Comparison of ENCODE assay signal across 8 cellular contexts in genomic region chr6:150600003-150600301, GRCh38. TPM values are rescaled to one million over a fixed set of nuclear protein-coding genes. Genes with fewer than 3 reads are reported as not detected.
A peak's percentile ranks its signal among the peaks of the same experiment; 100 is the strongest.
DNase-seq lines count a peak whose midpoint lies in the region; ATAC-seq and TF ChIP-seq lines count a peak whose summit lies in the region.

No MANE protein-coding gene starts in this region.

- no peaks in the 10 kb centered on the region for H3K36me3 ChIP-seq in RWPE2 (ENCODE audit: low read depth)
- H3K36me3 ChIP-seq in hepatocyte (replicated peaks; ENCODE audit: insufficient read depth, low read depth): no peaks in the 10 kb centered on the region
- H3K36me3 ChIP-seq in suprapubic skin: no peaks in the 10 kb centered on the region

- H3K4me3 ChIP-seq in RWPE2 (ENCODE audit: severe bottlenecking) (peak overlapping the region; percentile 44), hepatocyte (peak overlapping the region; percentile 48), suprapubic skin (peak overlapping the region; percentile 56)

- WGBS in hepatocyte (ENCODE audit: low lambda C conversion rate, missing lambda C conversion rate): no CpG with 5 or more reads among the region's 39 CpGs
- WGBS in suprapubic skin: no CpG with 5 or more reads among the region's 39 CpGs

- H4K20me1 ChIP-seq in hepatocyte (ENCODE audit: insufficient read depth, poor library complexity, severe bottlenecking): no peaks in the 10 kb centered on the region

- H3K27me3 ChIP-seq in RWPE2 (ENCODE audit: insufficient read depth, poor library complexity, severe bottlenecking) (no peaks in the 10 kb centered on the region), hepatocyte (peaks cover 11% of the 10 kb centered on the region), suprapubic skin (peaks cover 6% of the 10 kb centered on the region)

- TF ChIP-seq POLR2A in suprapubic skin (IDR thresholded peaks at IDR 0.05): no peak

- ATAC-seq in GM21723 (IDR thresholded peaks at IDR 0.05; ENCODE audit: unreplicated experiment) (peak; percentile 37), RWPE2 (ENCODE audit: low read depth) (no peak)

- peaks cover 29% of the 10 kb centered on the region for H3K79me2 ChIP-seq in hepatocyte

- H3K9me2 ChIP-seq in hepatocyte (replicated peaks; ENCODE audit: insufficient read depth): no peaks in the 10 kb centered on the region

- TF ChIP-seq EP300 in suprapubic skin (IDR thresholded peaks at IDR 0.05): no peak

- H3K4me1 ChIP-seq in RWPE2 (ENCODE audit: insufficient read depth, poor library complexity, severe bottlenecking) (no peaks in the 10 kb centered on the region), hepatocyte (ENCODE audit: insufficient read depth) (no peaks in the 10 kb centered on the region), suprapubic skin (peaks cover 19% of the 10 kb centered on the region)

- no peaks in the 10 kb centered on the region for H3K9me3 ChIP-seq in RWPE2 (ENCODE audit: severe bottlenecking)
- no peaks in the 10 kb centered on the region for H3K9me3 ChIP-seq in hepatocyte (ENCODE audit: low read depth)
- H3K9me3 ChIP-seq in suprapubic skin: no peaks in the 10 kb centered on the region

- H3K27ac ChIP-seq in RWPE2 (ENCODE audit: poor library complexity, severe bottlenecking) (no peak overlapping the region), hepatocyte (peak overlapping the region; percentile 74), suprapubic skin (peak overlapping the region; percentile 68)

- peak overlapping the region; percentile 75 for H2AFZ ChIP-seq in hepatocyte

- DNase-seq in RWPE2 (ENCODE audit: low spot score): no peak
- no peak for DNase-seq in hepatocyte (ENCODE audit: low spot score)
- DNase-seq in suprapubic skin (ENCODE audit: low spot score in 2 of 2): no peak
- DNase-seq in cortex of kidney (lab: John Stamatoyannopoulos, UW): no peak
- DNase-seq in SW 1271 (lab: John Stamatoyannopoulos, UW): no peak
- DNase-seq in SW480 (ENCODE audit: low spot score): no peak
- no peak for DNase-seq in globus pallidus (ENCODE audit: low spot score)

- TF ChIP-seq CTCF in RWPE2 (IDR thresholded peaks at IDR 0.05; ENCODE audit: poor library complexity, severe bottlenecking): no peak
- no peak for TF ChIP-seq CTCF in hepatocyte (IDR thresholded peaks at IDR 0.05; ENCODE audit: poor library complexity)
- TF ChIP-seq CTCF in suprapubic skin (IDR thresholded peaks at IDR 0.05): no peak

- peak overlapping the region; percentile 96 for H3K4me2 ChIP-seq in hepatocyte

RNA-seq across cellular contexts. Expression of gene PLEKHG1, which starts 0.3 kb away (rescaled TPM):
- total RNA-seq in hepatocyte (6.3 and 6.8 TPM in 2 replicates), suprapubic skin (10 to 100 TPM; 35.0 to 60.8 (median 43.8) TPM)
- polyA plus RNA-seq in hepatocyte: 5.6 and 6.3 TPM in 2 replicates
